16 cellular contexts compared by ENCODE assay signal in genomic region chr7:47847207-47847606, GRCh38.
"Had no signal": no experiment of that assay in that cellular context is flagged by ENCODE, and none has a peak within 500 bp of the region (broad histone marks: within the 10 kb centered on the region; RNA-seq: fewer than 3 reads in every experiment).

No MANE protein-coding gene starts in this region.

- ATAC-seq: activated CD8-positive, alpha-beta memory T cell treated with anti-CD3 and anti-CD28 coated beads, Interleukin-2, amount 10 ng/mL, durations not matched to agents 7 days and 5 days; naive thymus-derived CD4-positive, alpha-beta T cell; right lobe of liver had no signal

- H2AFZ ChIP-seq: parathyroid adenoma had no signal

- H3K4me3 ChIP-seq: left ventricle myocardium inferior, right lobe of liver, tibial nerve, vagina had no signal

- H3K4me1 Mint-ChIP-seq: activated CD4-positive, alpha-beta memory T cell treated with anti-CD3 and anti-CD28 coated beads, Interleukin-2, amount 10 ng/mL, durations not matched to agents 7 days and 5 days; activated CD8-positive, alpha-beta memory T cell treated with anti-CD3 and anti-CD28 coated beads, Interleukin-2, amount 10 ng/mL, durations not matched to agents 7 days and 5 days; naive thymus-derived CD4-positive, alpha-beta T cell had no signal

- H3K36me3 Mint-ChIP-seq: activated CD8-positive, alpha-beta memory T cell treated with anti-CD3 and anti-CD28 coated beads, Interleukin-2, amount 10 ng/mL, durations not matched to agents 7 days and 5 days; activated naive CD8-positive, alpha-beta T cell; naive thymus-derived CD4-positive, alpha-beta T cell had no signal

- H3K9me3 ChIP-seq: left ventricle myocardium inferior, right lobe of liver, tibial nerve, vagina had no signal

- H3K27me3 ChIP-seq: right lobe of liver, tibial nerve, vagina had no signal

- H3K79me2 ChIP-seq: parathyroid adenoma had no signal

- H3K9ac ChIP-seq: parathyroid adenoma had no signal

- DNase-seq: activated CD4-positive, alpha-beta memory T cell treated with anti-CD3 and anti-CD28 coated beads, Interleukin-2, amount 10 ng/mL, durations not matched to agents 7 days and 5 days; activated CD4-positive, alpha-beta T cell treated with anti-CD3 and anti-CD28 coated beads for 48 hours; activated CD8-positive, alpha-beta memory T cell treated with anti-CD3 and anti-CD28 coated beads, Interleukin-2, amount 10 ng/mL, durations not matched to agents 7 days and 5 days; effector memory CD4-positive, alpha-beta T cell; left ventricle myocardium inferior; naive thymus-derived CD4-positive, alpha-beta T cell; right lobe of liver; small intestine; stimulated activated CD4-positive, alpha-beta T cell treated with anti-CD3 and anti-CD28 coated beads, Interleukin-15, amount 100 ng/mL, for 24 hours; stimulated activated CD4-positive, alpha-beta T cell treated with anti-CD3 and anti-CD28 coated beads, Interleukin-2, amount 100 ng/mL, for 48 hours had no signal

- H3K36me3 ChIP-seq: left ventricle myocardium inferior, right lobe of liver, tibial nerve, vagina had no signal

- H3K4me1 ChIP-seq: parathyroid adenoma, right lobe of liver, tibial nerve, vagina had no signal

- H3K9me3 Mint-ChIP-seq: activated CD4-positive, alpha-beta memory T cell treated with anti-CD3 and anti-CD28 coated beads, Interleukin-2, amount 10 ng/mL, durations not matched to agents 7 days and 5 days; naive thymus-derived CD4-positive, alpha-beta T cell; stimulated activated naive CD8-positive, alpha-beta T cell treated with anti-CD3 and anti-CD28 coated beads, Interleukin-15, Interleukin-2, amounts not matched to agents 100 ng/mL and 50 ng/mL, for 24 hours; T-helper 2 cell treated with Interferon-gamma antibody and Interleukin-4, amounts not matched to agents 5 μg/mL and 100 μg/mL, for 36 hours had no signal

- H3K27ac ChIP-seq: parathyroid adenoma, right lobe of liver, tibial nerve, vagina had no signal

- H3K27ac Mint-ChIP-seq: activated CD4-positive, alpha-beta memory T cell treated with anti-CD3 and anti-CD28 coated beads, Interleukin-2, amount 10 ng/mL, durations not matched to agents 7 days and 5 days; activated CD8-positive, alpha-beta memory T cell treated with anti-CD3 and anti-CD28 coated beads, Interleukin-2, amount 10 ng/mL, durations not matched to agents 7 days and 5 days; activated naive CD8-positive, alpha-beta T cell; naive thymus-derived CD4-positive, alpha-beta T cell; stimulated activated naive CD8-positive, alpha-beta T cell treated with anti-CD3 and anti-CD28 coated beads, Interleukin-15, Interleukin-2, amounts not matched to agents 100 ng/mL and 50 ng/mL, for 24 hours; T-helper 2 cell treated with Interferon-gamma antibody and Interleukin-4, amounts not matched to agents 5 μg/mL and 100 μg/mL, for 36 hours had no signal

- H3K4me3 Mint-ChIP-seq: activated CD4-positive, alpha-beta memory T cell treated with anti-CD3 and anti-CD28 coated beads, Interleukin-2, amount 10 ng/mL, durations not matched to agents 7 days and 5 days; activated CD8-positive, alpha-beta memory T cell treated with anti-CD3 and anti-CD28 coated beads, Interleukin-2, amount 10 ng/mL, durations not matched to agents 7 days and 5 days; activated naive CD8-positive, alpha-beta T cell; naive thymus-derived CD4-positive, alpha-beta T cell; stimulated activated naive CD8-positive, alpha-beta T cell treated with anti-CD3 and anti-CD28 coated beads, Interleukin-15, Interleukin-2, amounts not matched to agents 100 ng/mL and 50 ng/mL, for 24 hours; T-helper 2 cell treated with Interferon-gamma antibody and Interleukin-4, amounts not matched to agents 5 μg/mL and 100 μg/mL, for 36 hours had no signal
